Comparison of ENCODE assay signal across 25 cellular contexts in the genomic region with DNA sequence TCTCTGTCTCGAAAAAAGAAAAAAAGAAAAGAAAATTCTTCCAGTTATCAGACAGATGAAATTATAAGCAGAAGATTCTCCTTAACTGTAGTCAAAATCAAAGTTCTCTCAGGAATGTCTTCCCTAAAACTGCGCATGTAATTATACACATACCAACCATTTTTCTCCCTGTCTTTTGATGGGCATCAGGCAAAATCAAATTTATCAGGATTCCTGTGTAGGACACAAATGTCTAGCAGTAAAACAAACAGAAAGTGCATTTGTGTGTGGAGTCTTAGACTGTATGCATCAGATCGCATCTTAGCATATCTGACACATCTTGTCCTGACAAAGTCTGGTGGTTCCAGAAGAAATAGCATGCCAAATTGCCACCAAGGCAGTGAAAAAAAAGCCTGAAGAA. TPM values are rescaled to one million over a fixed set of nuclear protein-coding genes. Genes with fewer than 3 reads are reported as not detected.
"Had no signal": no experiment of that assay in that cellular context is flagged by ENCODE, and none has a peak within 500 bp of the region (broad histone marks: within the 10 kb centered on the region; RNA-seq: fewer than 3 reads in every experiment).

No MANE protein-coding gene starts in this region.

- H3K4me3 Mint-ChIP-seq: IgD-negative memory B cell had no signal

- H3K27ac ChIP-seq: HL-60, KMS-11, Peyer's patch, SJSA1, SK-N-MC had no signal

- H3K9me3 Mint-ChIP-seq: IgD-negative memory B cell had no signal

- H3K4me3 ChIP-seq: K562, Peyer's patch, SJSA1, SK-N-MC had no signal

- H3K27ac Mint-ChIP-seq: IgD-negative memory B cell had no signal

- DNase-seq: Kasumi-1, MM.1S, NCI-H1092 treated with DMSO at 0.1 percent for 48 hours, NCI-H1436, NCI-H187, NCI-H2029, NCI-H2081 treated with DMSO at 0.1 percent for 48 hours, NCI-H2171, NCI-H226, NCI-H446, NCI-H510A, NCI-H524 treated with DMSO at 0.1 percent for 48 hours, NCI-H69, NCI-H774, PC-3, Right ventricle myocardium superior, SIG-M5 had no signal

- H3K27me3 ChIP-seq: Peyer's patch, SJSA1 had no signal

- H3K4me2 ChIP-seq: KMS-11 had no signal

- H3K36me3 ChIP-seq: Peyer's patch, SJSA1 had no signal

- H3K9me3 ChIP-seq: Peyer's patch, SJSA1 had no signal

RNA-seq across cellular contexts. Expression of gene ARPIN, which starts 3.9 kb away (rescaled TPM):
- total RNA-seq: K562, OCI-LY7 had no signal
- polyA plus RNA-seq: IgD-negative memory B cell, K562 had no signal
